In the genomic region with DNA sequence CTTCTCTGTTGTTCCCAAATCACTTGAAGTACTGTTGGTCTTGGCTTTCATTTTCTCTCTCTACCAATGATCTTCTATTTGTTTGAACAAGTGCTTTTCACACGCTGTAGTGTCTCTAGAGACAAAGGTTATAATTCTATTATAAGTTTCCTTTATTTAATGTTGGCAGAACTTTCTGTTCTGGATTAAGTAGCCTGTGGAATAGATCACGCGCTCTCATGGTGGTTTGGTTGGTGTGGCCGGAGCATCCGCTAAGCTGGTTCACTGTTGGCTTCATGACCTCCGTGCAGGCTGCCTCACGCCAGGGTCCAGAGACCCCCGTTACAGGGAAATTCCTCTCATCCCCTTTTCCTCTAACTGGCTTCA, we compare ENCODE assay signal across 23 cellular contexts. TPM values are rescaled to one million over a fixed set of nuclear protein-coding genes. Genes with fewer than 3 reads are reported as not detected.
DNase-seq lines count a peak whose midpoint lies in the region; ATAC-seq and TF ChIP-seq lines count a peak whose summit lies in the region.
"Had no signal": no experiment of that assay in that cellular context is flagged by ENCODE, and none has a peak within 500 bp of the region (broad histone marks: within the 10 kb centered on the region; RNA-seq: fewer than 3 reads in every experiment).

No MANE protein-coding gene starts in this region.

- H3K36me3 ChIP-seq in mucosa of rectum (ENCODE audit: control insufficient read depth in 2 of 2, insufficient read depth in 2 of 2, low read length in 2 of 2) (peaks cover 44 to 53% of the 10 kb centered on the region in 2 donors), transverse colon (peaks cover 0 to 18% (median 5%) of the 10 kb centered on the region in 4 donors)

- H3K9me3 ChIP-seq in mucosa of rectum (ENCODE audit: control insufficient read depth in 2 of 2, low read length in 2 of 2) (peaks cover 0 to 2% of the 10 kb centered on the region in 2 donors), transverse colon (no peaks in the 10 kb centered on the region)
- H3K9me3 ChIP-seq: HAP-1, MG63 had no signal

- TF ChIP-seq CTCF in transverse colon (IDR thresholded peaks at IDR 0.05) = no peak

- H3K4me3 ChIP-seq in mucosa of rectum (ENCODE audit: low read length in 2 of 2) (no peak overlapping the region), transverse colon (no peak overlapping the region)
- H3K4me3 ChIP-seq: GM23248, HAP-1, MG63, PC-9 had no signal

- peaks cover 16 to 41% of the 10 kb centered on the region in 2 donors for H3K4me1 ChIP-seq in mucosa of rectum (ENCODE audit: control insufficient read depth in 2 of 2, insufficient read depth in 2 of 2, low read length in 2 of 2)
- H3K4me1 ChIP-seq in transverse colon = peaks cover 0 to 45% (median 27%) of the 10 kb centered on the region in 4 donors
- H3K4me1 ChIP-seq: HAP-1 had no signal

- 59 to 82% methylated on average over 6 to 8 of the region's 8 CpGs for WGBS in transverse colon (ENCODE audit: low coverage in 1 of 2), 2 donors

- no peaks in the 10 kb centered on the region for H3K27me3 ChIP-seq in mucosa of rectum (ENCODE audit: control insufficient read depth in 2 of 2, insufficient read depth in 2 of 2, low read length in 2 of 2)
- no peaks in the 10 kb centered on the region for H3K27me3 ChIP-seq in transverse colon
- H3K27me3 ChIP-seq: MG63 had no signal

- no peak for TF ChIP-seq POLR2A in transverse colon (IDR thresholded peaks at IDR 0.05)

- no peak for TF ChIP-seq EP300 in transverse colon (IDR thresholded peaks at IDR 0.05; ENCODE audit: low read depth)

- H3K9ac ChIP-seq in mucosa of rectum (ENCODE audit: low read depth in 1 of 2, low read length in 2 of 2) = peak overlapping the region in 1 of 2 donors; percentile 35
- H3K9ac ChIP-seq: GM23248 had no signal

- peak; percentile 34 for ATAC-seq in Right ventricle myocardium superior (ENCODE audit: poor library complexity)
- peak; percentile 26 for ATAC-seq in left ventricle myocardium superior
- no peak for ATAC-seq in GM19395 (IDR thresholded peaks at IDR 0.05; ENCODE audit: unreplicated experiment)

- DNase-seq in Right ventricle myocardium superior = no peak
- DNase-seq in cardiac septum (ENCODE audit: low spot score) = no peak
- DNase-seq in left ventricle myocardium superior = no peak
- no peak for DNase-seq in transverse colon
- DNase-seq in dermis blood vessel endothelial cell = no peak
- no peak for DNase-seq in anterior cingulate cortex (lab: John Stamatoyannopoulos, UW)
- DNase-seq: 8988T, COR-L47, DMS153, GDM1, GM23248, Karpas-422, MG63, NCI-H1048, NCI-H1436, NCI-H2029, NCI-H2171, PC-9 had no signal

- intact Hi-C loops in Right ventricle myocardium superior (cut with DNase I) (loop anchor here (10.0 kb wide), 1 partner anchor 68 kb away; no protein-coding TSS in a partner anchor), cardiac septum (cut with DNase I) (loop anchor here (5.0 kb wide), 1 partner anchor 34 kb away; no protein-coding TSS in a partner anchor), left ventricle myocardium superior (cut with micrococcal nuclease) (no loop called here), transverse colon (cut with DNase I; ENCODE audit: low total_unique reads) (no loop called here)

- H3K27ac ChIP-seq in mucosa of rectum (ENCODE audit: low read depth in 2 of 2, low read length in 2 of 2) (peak overlapping the region; percentile 10 to 70), transverse colon (peak overlapping the region; percentile 72 to 89 (median 76))
- H3K27ac ChIP-seq: GM23248, PC-9, RWPE1 had no signal

- in situ Hi-C loops in transverse colon (cut with MboI; ENCODE audit: low pct_ligation_motif_present in 1 of 4, low pct_unique_long_range_greater_than_20kb in 1 of 4, low sequenced_read_pairs in 3 of 4) = no loop called here

RNA-seq across cellular contexts. Expression of a gene that starts 30.9 kb away (rescaled TPM):
- total RNA-seq in Right ventricle myocardium superior (0.35 TPM), cardiac septum (0.24 TPM), left ventricle myocardium superior (not detected), transverse colon (not detected), dermis blood vessel endothelial cell (not detected in 2 replicates)
- total RNA-seq: Daoy, GM23248, PC-9 had no signal

Comparison
In these comparisons a context has a peak if more than half of its experiments do, and no peak if none do; other contexts are left out.
1. intact Hi-C loops: an anchor here in Right ventricle myocardium superior (10.0 kb wide) and cardiac septum (5.0 kb wide); none called in left ventricle myocardium superior and transverse colon.